ENCODE assay signal across 17 cellular contexts in the genomic region with DNA sequence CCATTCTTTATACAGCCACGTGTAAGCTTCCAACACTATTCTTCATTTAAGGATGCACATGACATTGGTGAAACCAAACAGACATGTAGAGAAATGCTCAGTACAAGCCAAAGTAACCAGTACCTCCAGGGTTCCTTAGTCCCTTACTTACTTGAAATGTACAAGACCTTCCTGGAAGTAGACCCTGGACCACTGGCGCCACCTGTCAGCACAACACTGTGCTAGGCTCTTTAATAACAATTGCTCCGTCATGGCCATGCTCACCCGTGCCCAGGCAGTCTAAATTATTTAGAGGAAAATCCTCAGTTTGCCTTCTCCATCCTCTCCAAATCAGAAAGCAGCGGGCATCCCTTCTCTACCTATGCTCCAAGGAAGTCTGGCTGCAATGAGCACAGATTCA. TPM values are rescaled to one million over a fixed set of nuclear protein-coding genes. Genes with fewer than 3 reads are reported as not detected.
DNase-seq lines count a peak whose midpoint lies in the region; ATAC-seq, FAIRE-seq and TF ChIP-seq lines count a peak whose summit lies in the region.
"Had no signal": no experiment of that assay in that cellular context is flagged by ENCODE, and none has a peak within 500 bp of the region (broad histone marks: within the 10 kb centered on the region; RNA-seq: fewer than 3 reads in every experiment).

No MANE protein-coding gene starts in this region.

- H3K36me3 ChIP-seq in PC-3 (ENCODE audit: low read depth, low read length) (no peaks in the 10 kb centered on the region), H1 (ENCODE audit: control insufficient read depth in 2 of 4, insufficient read depth in 4 of 4, low read length in 3 of 4) (peaks cover 0 to 3% (median 0%) of the 10 kb centered on the region in 4 experiments; a peak in 2 of 8 replicates)

- H3K9me2 ChIP-seq in PC-3 (replicated peaks; ENCODE audit: low read length): no peaks in the 10 kb centered on the region

- POLR2A ChIA-PET in PC-3 (lab: Charles Lee; ENCODE audit: unreplicated experiment): no interaction called here
- POLR2A ChIA-PET in H1 (lab: Charles Lee; ENCODE audit: partially characterized antibody): no interaction called here

- no peak for TF ChIP-seq POLR2A in H1 (IDR thresholded peaks at IDR 0.05; ENCODE audit: control extremely low read depth in 1 of 2, low read depth in 2 of 2, low read length in 2 of 2)

- H3K9ac ChIP-seq in PC-3 (ENCODE audit: low read length) (no peak overlapping the region), H1 (replicated peaks in 1 of 4; ENCODE audit: extremely low read depth in 1 of 4, low read depth in 3 of 4, low read length in 3 of 4) (no peak overlapping the region)
- H3K9ac ChIP-seq: BLaER1 treated with 17β-estradiol and CSF1 and Interleukin-3, amounts not matched to agents 10 nM and 100 nM had no signal

- H3K9me3 ChIP-seq in PC-3 (ENCODE audit: low read length): no peaks in the 10 kb centered on the region
- no peaks in the 10 kb centered on the region for H3K9me3 ChIP-seq in H1 (ENCODE audit: insufficient read depth in 2 of 2, low read depth in 1 of 2, low read length in 1 of 2)
- H3K9me3 ChIP-seq: BLaER1 treated with 17β-estradiol and CSF1 and Interleukin-3, amounts not matched to agents 10 nM and 100 nM; tibial nerve had no signal

- H4K91ac ChIP-seq in H1 (replicated peaks; ENCODE audit: insufficient read length, low read length): no peak overlapping the region

- no peak overlapping the region for H4K8ac ChIP-seq in H1 (ENCODE audit: extremely low read depth, insufficient read depth, low read length)

- no peak overlapping the region for H3K27ac ChIP-seq in PC-3 (ENCODE audit: low read length)
- H3K27ac ChIP-seq in H1 (ENCODE audit: low read depth, low read length): no peak overlapping the region
- H3K27ac ChIP-seq: BLaER1 treated with 17β-estradiol and CSF1 and Interleukin-3, amounts not matched to agents 10 nM and 100 nM; coronary artery; epithelial cell of prostate; tibial nerve had no signal

- intact Hi-C loops in PC-3 (cut with micrococcal nuclease): no loop called here

- ATAC-seq in PC-3: no peak
- ATAC-seq in GM21367 (IDR thresholded peaks at IDR 0.05; ENCODE audit: unreplicated experiment): no peak

- H3K4me3 ChIP-seq in PC-3 (ENCODE audit: low read length) (no peak overlapping the region), H1 (ENCODE audit: extremely low read depth in 1 of 4, insufficient read depth in 2 of 4, low read depth in 3 of 4, low read length in 4 of 4) (no peak overlapping the region)
- H3K4me3 ChIP-seq: BLaER1 treated with 17β-estradiol and CSF1 and Interleukin-3, amounts not matched to agents 10 nM and 100 nM; coronary artery; tibial nerve had no signal

- no peak overlapping the region for H2BK120ac ChIP-seq in H1 (replicated peaks; ENCODE audit: low read depth, low read length)

- peak; percentile 22 to 41; a peak in 3 of 4 replicates for TF ChIP-seq RAD21 in H1 (IDR thresholded peaks at IDR 0.05 in 1 of 2, conservative IDR thresholded peaks at IDR 0.05 in 1 of 2; ENCODE audit: low read depth in 2 of 2, low read length in 2 of 2)

- no peaks in the 10 kb centered on the region for H3K27me3 ChIP-seq in PC-3 (ENCODE audit: low read length)
- no peaks in the 10 kb centered on the region for H3K27me3 ChIP-seq in H1 (replicated peaks in 1 of 4; ENCODE audit: control insufficient read depth in 3 of 4, extremely low read depth in 1 of 4, insufficient read depth in 3 of 4, low read length in 3 of 4)
- H3K27me3 ChIP-seq: BLaER1 treated with 17β-estradiol and CSF1 and Interleukin-3, amounts not matched to agents 10 nM and 100 nM; tibial nerve had no signal

- H3F3A ChIP-seq in PC-3 (ENCODE audit: low read length, unreplicated experiment): no peaks in the 10 kb centered on the region

- no peak overlapping the region for H3K4me2 ChIP-seq in PC-3 (ENCODE audit: low read length)
- H3K4me2 ChIP-seq in H1 (ENCODE audit: insufficient read depth in 1 of 2, low read depth in 2 of 2, low read length in 2 of 2): no peak overlapping the region
- H3K4me2 ChIP-seq: BLaER1 treated with 17β-estradiol and CSF1 and Interleukin-3, amounts not matched to agents 10 nM and 100 nM had no signal

- no peak overlapping the region for H2BK20ac ChIP-seq in H1 (ENCODE audit: low read length)

- 0 out of 2 replicates have a peak overlapping the region, but pooled peaks have one; percentile 36 for H2BK15ac ChIP-seq in H1 (ENCODE audit: low read length)

- H2AFZ ChIP-seq in PC-3 (ENCODE audit: low read length): no peak overlapping the region
- H2AFZ ChIP-seq in H1 (ENCODE audit: low read length): no peak overlapping the region

- H4K5ac ChIP-seq in H1 (ENCODE audit: insufficient read length, low read depth, low read length): no peak overlapping the region

- H4K20me1 ChIP-seq in PC-3 (ENCODE audit: low read length): no peaks in the 10 kb centered on the region
- H4K20me1 ChIP-seq in H1 (replicated peaks in 1 of 2; ENCODE audit: control insufficient read depth in 1 of 2, insufficient read depth in 2 of 2, low read length in 2 of 2): peaks cover 0 to 11% of the 10 kb centered on the region in 2 experiments

- peak; percentile 8 for DNase-seq in NCI-H82 (lab: John Stamatoyannopoulos, UW)
- no peak for DNase-seq in NCI-H82 treated with DMSO at 0.1 percent for 48 hours (lab: John Stamatoyannopoulos, UW; ENCODE audit: unreplicated experiment)
- DNase-seq in PC-3: no peak
- DNase-seq in H1 (ENCODE audit: low read depth in 1 of 2, low spot score in 2 of 2): no peak
- DNase-seq in stimulated activated CD4-positive, alpha-beta T cell treated with anti-CD3 and anti-CD28 coated beads, Interleukin-2, amount 100 ng/mL, for 48 hours: peak; percentile 3 to 4
- DNase-seq in NCI-H2029 treated with DMSO at 0.1 percent for 48 hours (lab: John Stamatoyannopoulos, UW): no peak
- no peak for DNase-seq in HK-2 (ENCODE audit: unreplicated experiment)
- DNase-seq: 8988T; activated CD4-positive, CD25-positive, alpha-beta regulatory T cell treated with anti-CD3 and anti-CD28 coated beads, Interleukin-2, amount 50 U/mL, for 72 hours; IMR-90; NK-92 treated with Interleukin-12 subunit alpha and Interleukin-12 subunit beta, amount 100 ng/mL, for 24 hours; SHP77 had no signal

- no peaks in the 10 kb centered on the region; the same call in 1 of the 2 replicates for H3K23me2 ChIP-seq in H1 (ENCODE audit: low read depth, low read length)

- H3K56ac ChIP-seq in H1 (replicated peaks; ENCODE audit: insufficient read length, low read depth, low read length): no peak overlapping the region

- peaks cover 4% of the 10 kb centered on the region for H3K4me1 ChIP-seq in PC-3 (ENCODE audit: insufficient read depth, low read length)
- H3K4me1 ChIP-seq in H1 (replicated peaks in 1 of 4; ENCODE audit: control insufficient read depth in 3 of 4, insufficient read depth in 4 of 4, low read length in 3 of 4): peaks cover 0 to 12% (median 4%) of the 10 kb centered on the region in 4 experiments; a peak in 3 of 7 replicates
- H3K4me1 ChIP-seq: tibial nerve had no signal

- H3K79me2 ChIP-seq in PC-3 (ENCODE audit: low read length): 0 out of 2 replicates have a peak, but pooled peaks cover 3% of the 10 kb centered on the region
- H3K79me2 ChIP-seq in H1 (ENCODE audit: control insufficient read depth in 1 of 2, insufficient read depth in 2 of 2, low read length in 2 of 2): peaks cover 0 to 44% of the 10 kb centered on the region in 2 experiments; a peak in 3 of 4 replicates

- no peak overlapping the region for H3K23ac ChIP-seq in H1 (ENCODE audit: insufficient read length)

- BruUV-seq in PC-3 (replicated peaks; lab: Mats Ljungman, UMichigan): no TSS peak

- CTCF ChIA-PET in PC-3 (lab: Charles Lee) (no interaction called here), H1 (lab: Charles Lee; ENCODE audit: partially characterized antibody) (interaction anchor here (0.6 to 2.0 kb wide), 18 partner anchors 9 to 730 kb away, joined by 3 to 8 read pairs (median 4); no protein-coding TSS in a partner anchor)

- no peak overlapping the region for H2BK12ac ChIP-seq in H1 (ENCODE audit: low read depth, low read length)

- peaks cover 8% of the 10 kb centered on the region for H3K79me1 ChIP-seq in H1 (ENCODE audit: low read depth, low read length)

- no peak overlapping the region for H2AK5ac ChIP-seq in H1 (ENCODE audit: low read depth, low read length)

- TF ChIP-seq CTCF in PC-3 (conservative IDR thresholded peaks at IDR 0.05; ENCODE audit: low read depth, low read length): 0 out of 2 replicates have a peak, but pooled peaks have one; percentile 11
- TF ChIP-seq CTCF in H1 (IDR thresholded peaks at IDR 0.05; ENCODE audit: control extremely low read depth in 1 of 3, insufficient read depth in 1 of 3, low read depth in 1 of 3, low read length in 3 of 3): peak; percentile 29 to 40 (median 30); a peak in 3 of 4 replicates

- 78% methylated on average over 5 of the region's 5 CpGs; no CpG with 5 or more reads in 1 of the 2 experiments for WGBS in H1 (ENCODE audit: extremely low coverage in 1 of 2, insufficient coverage in 1 of 2, insufficient read length in 1 of 2, insufficient replicate concordance in 2 of 2, low coverage in 1 of 2, low lambda C conversion rate in 2 of 2, missing lambda C conversion rate in 1 of 2), 2 experiments

- H3K18ac ChIP-seq in H1 (ENCODE audit: extremely low read depth, low read length): no peak overlapping the region

- H2BK5ac ChIP-seq in H1 (ENCODE audit: low read depth, low read length): no peak overlapping the region

- no peak overlapping the region for H3K4ac ChIP-seq in H1 (replicated peaks; ENCODE audit: insufficient read length, low read depth, low read length)

- no peak for TF ChIP-seq EP300 in H1 (IDR thresholded peaks at IDR 0.05; ENCODE audit: borderline replicate concordance in 1 of 2, low read depth in 2 of 2, low read length in 2 of 2)

- no peak overlapping the region for H3K14ac ChIP-seq in H1 (ENCODE audit: insufficient read length)

- FAIRE-seq in H1 (lab: Jason Lieb, UNC): no peak

TF ChIP-seq in H1, 55 proteins besides CTCF, POLR2A, EP300 and RAD21 (continues in another document):
- TF ChIP-seq MAFK (IDR thresholded peaks at IDR 0.05; ENCODE audit: low read depth, low read length): no peak
- no peak for TF ChIP-seq TEAD4 (IDR thresholded peaks at IDR 0.05; ENCODE audit: low read depth, low read length)
- no peak for TF ChIP-seq SP1 (IDR thresholded peaks at IDR 0.05; ENCODE audit: low read depth, low read length)

RNA-seq across cellular contexts. Expression of gene ADGRA3, which starts 52.7 kb away (rescaled TPM):
- 29.0 and 35.7 TPM in 2 replicates for total RNA-seq in PC-3 (2014; rRNA removed)
- 58.2 and 63.0 TPM in 2 replicates for total RNA-seq in H1 (2021; fragmentation: NEBNext Ultra II Directional; extraction: Animal tissue kit (Norgen Biotek cat#: 25700))
- polyA plus RNA-seq in H1 (2011; rRNA removed): 24.1 and 31.5 TPM in 2 replicates
- 33.6 TPM for polyA plus RNA-seq in H1 (2011; cell fraction: cytosol; rRNA removed)
- polyA plus RNA-seq in H1 (2011; cell fraction: nucleus; rRNA removed): 44.6 TPM
- 37.7 to 50.3 TPM (median 43.3 TPM) in 4 replicates for polyA plus RNA-seq in H1 (2012, experiment 1 of 2)
- 3.8 TPM for polyA plus RNA-seq in H1 (2012, experiment 2 of 2)
- 43.8 TPM for polyA plus RNA-seq in H1 (2013, experiment 1 of 2)
- 48.0 TPM for polyA plus RNA-seq in H1 (2013, experiment 2 of 2)
- 218 and 258 TPM in 2 replicates for polyA minus RNA-seq in H1 (2011; rRNA and poly(A)+ RNA removed)
- 45.2 TPM for polyA minus RNA-seq in H1 (2011; cell fraction: cytosol; rRNA and poly(A)+ RNA removed)
- polyA minus RNA-seq in H1 (2011; cell fraction: nucleus; rRNA and poly(A)+ RNA removed): 194 TPM

Comparison
In these comparisons a context has a peak if more than half of its experiments do, and no peak if none do; other contexts are left out.
1. DNase-seq: peak in NCI-H82 (single experiment) and stimulated activated CD4-positive, alpha-beta T cell treated with anti-CD3 and anti-CD28 coated beads, Interleukin-2, amount 100 ng/mL, for 48 hours (2 of 2); none in NCI-H82 treated with DMSO at 0.1 percent for 48 hours (single experiment), PC-3 (single experiment), H1 (0 of 2), NCI-H2029 treated with DMSO at 0.1 percent for 48 hours (single experiment) and HK-2 (single experiment).